Comparison of ENCODE assay signal across 9 cellular contexts in genomic region chr12:1473418-1473817, GRCh38.
DNase-seq lines count a peak whose midpoint lies in the region; ATAC-seq and TF ChIP-seq lines count a peak whose summit lies in the region.
"Had no signal": no experiment of that assay in that cellular context is flagged by ENCODE, and none has a peak within 500 bp of the region (broad histone marks: within the 10 kb centered on the region; RNA-seq: fewer than 3 reads in every experiment).

No MANE protein-coding gene starts in this region.

- no peaks in the 10 kb centered on the region for H3K27me3 ChIP-seq in SJCRH30
- H3K27me3 ChIP-seq in colonic mucosa = no peaks in the 10 kb centered on the region
- H3K27me3 ChIP-seq in psoas muscle (ENCODE audit: insufficient read depth in 3 of 3, low read length in 2 of 3) = no peaks in the 10 kb centered on the region

- WGBS in psoas muscle, 3 donors = 86 to 91% (median 90%) methylated on average over 7 of the region's 7 CpGs

- H3K9me3 ChIP-seq in SJCRH30 (replicated peaks) (no peaks in the 10 kb centered on the region), colonic mucosa (no peaks in the 10 kb centered on the region), psoas muscle (no peaks in the 10 kb centered on the region)

- peak; percentile 82 for ATAC-seq in stimulated activated naive CD8-positive, alpha-beta T cell treated with anti-CD3 and anti-CD28 coated beads, Interleukin-15, amount 100 ng/mL, for 72 hours
- ATAC-seq in psoas muscle (no peak), HG02970 (IDR thresholded peaks at IDR 0.05; ENCODE audit: low FRiP score, unreplicated experiment) (no peak)

- no peaks in the 10 kb centered on the region for H3K36me3 ChIP-seq in SJCRH30
- H3K36me3 ChIP-seq in colonic mucosa = no peaks in the 10 kb centered on the region
- no peaks in the 10 kb centered on the region for H3K36me3 ChIP-seq in psoas muscle (ENCODE audit: insufficient read depth in 1 of 2, low read depth in 1 of 2)

- no peaks in the 10 kb centered on the region for H3K9me3 Mint-ChIP-seq in stimulated activated naive CD8-positive, alpha-beta T cell treated with anti-CD3 and anti-CD28 coated beads, Interleukin-15, amount 100 ng/mL, for 72 hours

- H3K9ac ChIP-seq in colonic mucosa (ENCODE audit: low read depth in 2 of 2, low read length in 2 of 2) = no peak overlapping the region

- H3K4me1 Mint-ChIP-seq in stimulated activated naive CD8-positive, alpha-beta T cell treated with anti-CD3 and anti-CD28 coated beads, Interleukin-15, amount 100 ng/mL, for 72 hours = peaks cover 6% of the 10 kb centered on the region

- H3K27ac Mint-ChIP-seq in stimulated activated naive CD8-positive, alpha-beta T cell treated with anti-CD3 and anti-CD28 coated beads, Interleukin-15, amount 100 ng/mL, for 72 hours = peak overlapping the region; percentile 64 to 82

- DNase-seq in activated gamma-delta T cell treated with Interleukin-2 at 50 U/mL for 16 hours = peak; percentile 23
- DNase-seq in activated gamma-delta T cell (lab: John Stamatoyannopoulos, UW) = no peak
- peak; percentile 59 to 60 for DNase-seq in SJCRH30
- no peak for DNase-seq in colonic mucosa
- DNase-seq in stimulated activated naive CD8-positive, alpha-beta T cell treated with anti-CD3 and anti-CD28 coated beads, Interleukin-15, amount 100 ng/mL, for 72 hours = peak in 1 of 2 donors; percentile 37
- DNase-seq in psoas muscle = no peak
- no peak for DNase-seq in kidney glomerular epithelial cell (lab: John Stamatoyannopoulos, UW)
- DNase-seq: caudate nucleus had no signal

- peaks cover 19% of the 10 kb centered on the region for H3K4me1 ChIP-seq in SJCRH30
- H3K4me1 ChIP-seq in colonic mucosa = peaks cover 14% of the 10 kb centered on the region
- peaks cover 22% of the 10 kb centered on the region for H3K4me1 ChIP-seq in psoas muscle

- no peak for TF ChIP-seq CTCF in colonic mucosa (IDR thresholded peaks at IDR 0.05)
- TF ChIP-seq CTCF in psoas muscle (IDR thresholded peaks at IDR 0.05) = no peak

- H3K27me3 Mint-ChIP-seq in stimulated activated naive CD8-positive, alpha-beta T cell treated with anti-CD3 and anti-CD28 coated beads, Interleukin-15, amount 100 ng/mL, for 72 hours = no peaks in the 10 kb centered on the region

- H3K27ac ChIP-seq in SJCRH30 (peak overlapping the region; percentile 79), colonic mucosa (peak overlapping the region; percentile 20), psoas muscle (no peak overlapping the region)

- H3K4me3 Mint-ChIP-seq in stimulated activated naive CD8-positive, alpha-beta T cell treated with anti-CD3 and anti-CD28 coated beads, Interleukin-15, amount 100 ng/mL, for 72 hours = peak overlapping the region in 1 of 2 donors; percentile 68

- H3K4me3 ChIP-seq in SJCRH30 (peak overlapping the region; percentile 11), colonic mucosa (no peak overlapping the region), psoas muscle (no peak overlapping the region)

- intact Hi-C loops in colonic mucosa (cut with DNase I) = no loop called here
- intact Hi-C loops in psoas muscle (cut with DNase I) = no loop called here

Comparison
In these comparisons a context has a peak if more than half of its experiments do, and no peak if none do; other contexts are left out.
1. DNase-seq: peak in activated gamma-delta T cell treated with Interleukin-2 at 50 U/mL for 16 hours (single experiment) and SJCRH30 (2 of 2); none in activated gamma-delta T cell (single experiment), colonic mucosa (single experiment), psoas muscle (0 of 2) and kidney glomerular epithelial cell (single experiment).